6 cellular contexts compared by ENCODE assay signal in the genomic region with DNA sequence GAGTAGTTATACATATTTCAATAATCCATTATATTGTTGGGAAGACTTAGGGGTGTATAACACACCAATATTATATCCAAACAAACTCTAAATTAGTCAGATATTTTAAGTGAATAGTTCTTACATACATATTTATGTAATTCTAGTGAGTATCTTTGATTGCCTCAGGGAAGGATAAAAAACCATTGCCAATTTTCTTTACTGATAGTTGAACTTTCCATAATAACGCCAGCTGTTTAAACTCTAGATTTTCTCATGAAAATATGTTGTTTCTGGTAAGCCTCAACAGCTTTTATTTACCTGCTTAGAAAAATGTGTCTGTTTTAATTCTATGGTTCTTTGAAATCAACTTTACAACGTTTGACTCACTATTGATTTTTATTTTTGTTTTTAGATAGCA.
"Had no signal": no experiment of that assay in that cellular context is flagged by ENCODE, and none has a peak within 500 bp of the region (broad histone marks: within the 10 kb centered on the region; RNA-seq: fewer than 3 reads in every experiment).

No MANE protein-coding gene starts in this region.

- DNase-seq: IMR-90, KBM-7 had no signal

- H3K27ac ChIP-seq: HL-60 had no signal

- FAIRE-seq: HepG2, HTR-8/SVneo, K562 had no signal

- ATAC-seq: HepG2, K562 had no signal

- H3K4me3 ChIP-seq: K562 had no signal
